42 cellular contexts compared by ENCODE assay signal in genomic region chr1:152237093-152237492, GRCh38. TPM values are rescaled to one million over a fixed set of nuclear protein-coding genes. Genes with fewer than 3 reads are reported as not detected.
"Had no signal": no experiment of that assay in that cellular context is flagged by ENCODE, and none has a peak within 500 bp of the region (broad histone marks: within the 10 kb centered on the region; RNA-seq: fewer than 3 reads in every experiment).

No MANE protein-coding gene starts in this region.

- FAIRE-seq: astrocyte, bronchial epithelial cell, colon had no signal

- H3K27ac Mint-ChIP-seq: activated naive CD4-positive, alpha-beta T cell treated with anti-CD3 and anti-CD28 coated beads for 36 hours; activated naive CD4-positive, alpha-beta T cell treated with anti-CD3 and anti-CD28 coated beads, Interleukin-2, amount 10 ng/mL, durations not matched to agents 7 days and 5 days; activated naive CD4-positive, alpha-beta T cell treated with anti-CD3 and anti-CD28 coated beads, Interleukin-2, amount 50 U/mL, for 24 hours; activated naive CD4-positive, alpha-beta T cell treated with anti-CD3 and anti-CD28 coated beads, Interleukin-2, amount 50 U/mL, for 72 hours; activated naive CD8-positive, alpha-beta T cell; activated naive CD8-positive, alpha-beta T cell treated with anti-CD3 and anti-CD28 coated beads for 36 hours; activated naive CD8-positive, alpha-beta T cell treated with anti-CD3 and anti-CD28 coated beads, Interleukin-2, amount 10 ng/mL, durations not matched to agents 7 days and 5 days; activated naive CD8-positive, alpha-beta T cell treated with anti-CD3 and anti-CD28 coated beads, Interleukin-2, amount 50 U/mL, for 24 hours; activated T-cell treated with anti-CD3 and anti-CD28 coated beads, Interleukin-2, amount 50 U/mL, for 72 hours; activated T-helper 1 cell treated with anti-CD3 and anti-CD28 coated beads, Interleukin-12 subunit alpha, Interleukin-12 subunit beta, Interleukin-2, Interleukin-4 antibody, amounts not matched to agents 30 ng/mL and 10 ng/mL and 1 ng/mL, durations not matched to agents 14 hours and 24 hours and 36 hours; activated T-helper 17 cell treated with anti-CD3 and anti-CD28 coated beads, Interleukin-2, amount 50 U/mL, for 72 hours; activated T-helper 2 cell treated with anti-CD3 and anti-CD28 coated beads, Interferon-gamma antibody, Interleukin-2, Interleukin-4, amounts not matched to agents 10 μg/mL and 5 μg/mL and 100 μg/mL, durations not matched to agents 14 hours and 24 hours and 36 hours; brain had no signal

- H3K4me1 Mint-ChIP-seq: activated naive CD4-positive, alpha-beta T cell treated with anti-CD3 and anti-CD28 coated beads, Interleukin-2, amount 10 ng/mL, durations not matched to agents 7 days and 5 days; activated naive CD4-positive, alpha-beta T cell treated with anti-CD3 and anti-CD28 coated beads, Interleukin-2, amount 50 U/mL, for 24 hours; activated naive CD8-positive, alpha-beta T cell treated with anti-CD3 and anti-CD28 coated beads for 36 hours; activated naive CD8-positive, alpha-beta T cell treated with anti-CD3 and anti-CD28 coated beads, Interleukin-2, amount 10 ng/mL, durations not matched to agents 7 days and 5 days; activated naive CD8-positive, alpha-beta T cell treated with anti-CD3 and anti-CD28 coated beads, Interleukin-2, amount 50 U/mL, for 24 hours; activated T-helper 17 cell treated with anti-CD3 and anti-CD28 coated beads, Interleukin-2, amount 50 U/mL, for 72 hours; brain; central memory CD8-positive, alpha-beta T cell had no signal

- H3K36me3 Mint-ChIP-seq: activated naive CD4-positive, alpha-beta T cell treated with anti-CD3 and anti-CD28 coated beads, Interleukin-2, amount 10 ng/mL, durations not matched to agents 7 days and 5 days; activated naive CD4-positive, alpha-beta T cell treated with anti-CD3 and anti-CD28 coated beads, Interleukin-2, amount 50 U/mL, for 24 hours; activated naive CD8-positive, alpha-beta T cell treated with anti-CD3 and anti-CD28 coated beads, Interleukin-2, amount 10 ng/mL, durations not matched to agents 7 days and 5 days; brain had no signal

- ATAC-seq: activated naive CD4-positive, alpha-beta T cell treated with anti-CD3 and anti-CD28 coated beads, Interleukin-2, amount 50 U/mL, for 72 hours; activated naive CD8-positive, alpha-beta T cell treated with anti-CD3 and anti-CD28 coated beads, Interleukin-2, amount 50 U/mL, for 24 hours; activated T-cell treated with anti-CD3 and anti-CD28 coated beads, Interleukin-2, amount 50 U/mL, for 4 hours; activated T-cell treated with anti-CD3 and anti-CD28 coated beads, Interleukin-2, amount 50 U/mL, for 72 hours; activated T-helper 17 cell treated with anti-CD3 and anti-CD28 coated beads, Interleukin-2, amount 50 U/mL, for 72 hours; body of pancreas had no signal

- H3K27me3 Mint-ChIP-seq: brain had no signal

- H3K9me3 Mint-ChIP-seq: activated naive CD4-positive, alpha-beta T cell treated with anti-CD3 and anti-CD28 coated beads for 36 hours; activated naive CD4-positive, alpha-beta T cell treated with anti-CD3 and anti-CD28 coated beads, Interleukin-2, amount 10 ng/mL, durations not matched to agents 7 days and 5 days; activated naive CD4-positive, alpha-beta T cell treated with anti-CD3 and anti-CD28 coated beads, Interleukin-2, amount 50 U/mL, for 24 hours; activated naive CD4-positive, alpha-beta T cell treated with anti-CD3 and anti-CD28 coated beads, Interleukin-2, amount 50 U/mL, for 72 hours; activated naive CD8-positive, alpha-beta T cell treated with anti-CD3 and anti-CD28 coated beads, Interleukin-2, amount 50 U/mL, for 24 hours; activated T-cell treated with anti-CD3 and anti-CD28 coated beads, Interleukin-2, amount 50 U/mL, for 4 hours; activated T-helper 1 cell treated with anti-CD3 and anti-CD28 coated beads, Interleukin-12 subunit alpha, Interleukin-12 subunit beta, Interleukin-2, Interleukin-4 antibody, amounts not matched to agents 30 ng/mL and 10 ng/mL and 1 ng/mL, durations not matched to agents 14 hours and 24 hours and 36 hours; activated T-helper 17 cell treated with anti-CD3 and anti-CD28 coated beads, Interleukin-2, amount 50 U/mL, for 72 hours; activated T-helper 2 cell treated with anti-CD3 and anti-CD28 coated beads, Interferon-gamma antibody, Interleukin-2, Interleukin-4, amounts not matched to agents 10 μg/mL and 5 μg/mL and 100 μg/mL, durations not matched to agents 14 hours and 24 hours and 36 hours; central memory CD8-positive, alpha-beta T cell had no signal

- DNase-seq: activated effector memory CD4-positive, alpha-beta T cell treated with anti-CD3 and anti-CD28 coated beads, Interleukin-2, amount 50 U/mL, for 16 hours; activated effector memory CD4-positive, alpha-beta T cell treated with Interleukin-2 at 50 U/mL for 16 hours; activated gamma-delta T cell; activated gamma-delta T cell treated with Interleukin-2 at 50 U/mL for 16 hours; activated naive CD4-positive, alpha-beta T cell; activated naive CD4-positive, alpha-beta T cell treated with anti-CD3 and anti-CD28 coated beads for 36 hours; activated naive CD4-positive, alpha-beta T cell treated with anti-CD3 and anti-CD28 coated beads, Interleukin-2, amount 10 ng/mL, durations not matched to agents 7 days and 5 days; activated naive CD4-positive, alpha-beta T cell treated with anti-CD3 and anti-CD28 coated beads, Interleukin-2, amount 50 U/mL, for 16 hours; activated naive CD4-positive, alpha-beta T cell treated with Interleukin-2 at 50 U/mL for 16 hours; activated naive CD8-positive, alpha-beta T cell treated with anti-CD3 and anti-CD28 coated beads for 36 hours; activated naive CD8-positive, alpha-beta T cell treated with anti-CD3 and anti-CD28 coated beads, Interleukin-2, amount 10 ng/mL, durations not matched to agents 7 days and 5 days; activated naive CD8-positive, alpha-beta T cell treated with anti-CD3 and anti-CD28 coated beads, Interleukin-2, amount 50 U/mL, for 24 hours; activated T-cell treated with anti-CD3 and anti-CD28 coated beads, Interleukin-2, amount 50 U/mL, for 4 hours; activated T-cell treated with anti-CD3 and anti-CD28 coated beads, Interleukin-2, amount 50 U/mL, for 48 hours; activated T-cell treated with anti-CD3 and anti-CD28 coated beads, Interleukin-2, amount 50 U/mL, for 72 hours; adrenal gland; amniotic stem cell; amygdala; anterior cingulate cortex; aorta; body of pancreas; brain microvascular endothelial cell; caudate nucleus; central memory CD4-positive, alpha-beta T cell; cerebellar nuclear complex had no signal

- H3K4me3 Mint-ChIP-seq: activated naive CD4-positive, alpha-beta T cell treated with anti-CD3 and anti-CD28 coated beads for 36 hours; activated naive CD4-positive, alpha-beta T cell treated with anti-CD3 and anti-CD28 coated beads, Interleukin-2, amount 10 ng/mL, durations not matched to agents 7 days and 5 days; activated naive CD4-positive, alpha-beta T cell treated with anti-CD3 and anti-CD28 coated beads, Interleukin-2, amount 50 U/mL, for 24 hours; activated naive CD8-positive, alpha-beta T cell; activated naive CD8-positive, alpha-beta T cell treated with anti-CD3 and anti-CD28 coated beads for 36 hours; activated naive CD8-positive, alpha-beta T cell treated with anti-CD3 and anti-CD28 coated beads, Interleukin-2, amount 10 ng/mL, durations not matched to agents 7 days and 5 days; activated naive CD8-positive, alpha-beta T cell treated with anti-CD3 and anti-CD28 coated beads, Interleukin-2, amount 50 U/mL, for 24 hours; activated T-cell treated with anti-CD3 and anti-CD28 coated beads, Interleukin-2, amount 50 U/mL, for 4 hours; activated T-cell treated with anti-CD3 and anti-CD28 coated beads, Interleukin-2, amount 50 U/mL, for 72 hours; activated T-helper 1 cell treated with anti-CD3 and anti-CD28 coated beads, Interleukin-12 subunit alpha, Interleukin-12 subunit beta, Interleukin-2, Interleukin-4 antibody, amounts not matched to agents 30 ng/mL and 10 ng/mL and 1 ng/mL, durations not matched to agents 14 hours and 24 hours and 36 hours; activated T-helper 17 cell treated with anti-CD3 and anti-CD28 coated beads, Interleukin-2, amount 50 U/mL, for 72 hours; brain; central memory CD8-positive, alpha-beta T cell had no signal

RNA-seq across cellular contexts. Expression of gene HRNR, which starts 13.1 kb away (rescaled TPM):
- total RNA-seq: activated naive CD4-positive, alpha-beta T cell treated with anti-CD3 and anti-CD28 coated beads for 36 hours; activated naive CD4-positive, alpha-beta T cell treated with anti-CD3 and anti-CD28 coated beads, Interleukin-2, amount 50 U/mL, for 72 hours; activated naive CD8-positive, alpha-beta T cell treated with anti-CD3 and anti-CD28 coated beads for 36 hours; activated naive CD8-positive, alpha-beta T cell treated with anti-CD3 and anti-CD28 coated beads, Interleukin-2, amount 10 ng/mL, durations not matched to agents 7 days and 5 days; activated T-cell treated with anti-CD3 and anti-CD28 coated beads, Interleukin-2, amount 50 U/mL, for 4 hours; activated T-cell treated with anti-CD3 and anti-CD28 coated beads, Interleukin-2, amount 50 U/mL, for 72 hours; activated T-helper 1 cell treated with anti-CD3 and anti-CD28 coated beads, Interleukin-12 subunit alpha, Interleukin-12 subunit beta, Interleukin-2, Interleukin-4 antibody, amounts not matched to agents 30 ng/mL and 10 ng/mL and 1 ng/mL, durations not matched to agents 14 hours and 24 hours and 36 hours; activated T-helper 17 cell treated with anti-CD3 and anti-CD28 coated beads, Interleukin-2, amount 50 U/mL, for 72 hours; activated T-helper 2 cell treated with anti-CD3 and anti-CD28 coated beads, Interferon-gamma antibody, Interleukin-2, Interleukin-4, amounts not matched to agents 10 μg/mL and 5 μg/mL and 100 μg/mL, durations not matched to agents 14 hours and 24 hours and 36 hours; adrenal gland; aorta; ascending aorta; astrocyte; body of pancreas; breast epithelium; cardiac muscle cell; cardiac septum; cerebellum; chondrocyte had no signal
